Comparison of ENCODE assay signal across 9 cellular contexts in genomic region chr3:186152889-186153292, GRCh38. TPM values are rescaled to one million over a fixed set of nuclear protein-coding genes. Genes with fewer than 3 reads are reported as not detected.
DNase-seq lines count a peak whose midpoint lies in the region; ATAC-seq, FAIRE-seq and TF ChIP-seq lines count a peak whose summit lies in the region.
"Had no signal": no experiment of that assay in that cellular context is flagged by ENCODE, and none has a peak within 500 bp of the region (broad histone marks: within the 10 kb centered on the region; RNA-seq: fewer than 3 reads in every experiment).

No MANE protein-coding gene starts in this region.

- TF ChIP-seq RAD21 in HepG2 (CRISPR knock-in tag; IDR thresholded peaks at IDR 0.05) = no peak

- H3K36me3 ChIP-seq in right lobe of liver = no peaks in the 10 kb centered on the region
- peaks cover 1 to 3% of the 10 kb centered on the region in 2 experiments; a peak in 2 of 5 replicates for H3K36me3 ChIP-seq in HepG2 (replicated peaks in 1 of 2; ENCODE audit: control insufficient read depth in 1 of 2, insufficient read depth in 2 of 2, low read length in 2 of 2)
- no peaks in the 10 kb centered on the region for H3K36me3 ChIP-seq in thyroid gland

- H3K4me2 ChIP-seq in HepG2 (ENCODE audit: low read depth, low read length) = no peak overlapping the region

- CTCF ChIA-PET in HepG2 (lab: Yijun Ruan, JAX; ENCODE audit: low intra/inter-chr PET ratio, low total read pairs) = no interaction called here
- CTCF ChIA-PET in activated CD4-positive, alpha-beta memory T cell treated with anti-CD3 and anti-CD28 coated beads for 36 hours (lab: Charles Lee) = interaction anchor here (1.0 kb wide), 1 partner anchor 209 kb away, joined by 4 read pairs; no protein-coding TSS in a partner anchor

- FAIRE-seq in HepG2 (lab: Jason Lieb, UNC) = no peak
- FAIRE-seq: TTC549 had no signal

- H4K20me1 ChIP-seq in HepG2 (ENCODE audit: insufficient read depth, low read length) = no peaks in the 10 kb centered on the region

- H3K4me3 ChIP-seq in right lobe of liver (no peak overlapping the region), HepG2 (replicated peaks in 1 of 3; ENCODE audit: insufficient read depth in 1 of 3, low read depth in 2 of 3, low read length in 3 of 3) (no peak overlapping the region), thyroid gland (replicated peaks in 1 of 3) (no peak overlapping the region), coronary artery (no peak overlapping the region)

- 45% methylated on average over 4 of the region's 9 CpGs for WGBS in right lobe of liver (ENCODE audit: insufficient coverage, low coverage, low lambda C conversion rate, missing lambda C conversion rate)
- WGBS in HepG2 (ENCODE audit: low lambda C conversion rate) = 97% methylated on average over 9 of the region's 9 CpGs
- WGBS in thyroid gland, 2 donors = 78 to 84% methylated on average over 9 of the region's 9 CpGs

- intact Hi-C loops in right lobe of liver (cut with DNase I) (no loop called here), HepG2 (cut with micrococcal nuclease; ENCODE audit: unreplicated experiment) (no loop called here), thyroid gland (cut with DNase I) (no loop called here)
- intact Hi-C loops in activated CD4-positive, alpha-beta memory T cell treated with anti-CD3 and anti-CD28 coated beads for 36 hours (cut with micrococcal nuclease) = no loop called here

- no peak for TF ChIP-seq CTCF in right lobe of liver (IDR thresholded peaks at IDR 0.05)
- no peak for TF ChIP-seq CTCF in HepG2 (CRISPR knock-in tag; IDR thresholded peaks at IDR 0.05)
- TF ChIP-seq CTCF in thyroid gland (IDR thresholded peaks at IDR 0.05) = no peak
- TF ChIP-seq CTCF in coronary artery (IDR thresholded peaks at IDR 0.05) = no peak

- POLR2A ChIA-PET in HepG2 (lab: Yijun Ruan, JAX) = no interaction called here
- POLR2A ChIA-PET in activated CD4-positive, alpha-beta memory T cell treated with anti-CD3 and anti-CD28 coated beads for 36 hours (lab: Charles Lee) = no interaction called here

- TF ChIP-seq POLR2A in right lobe of liver (IDR thresholded peaks at IDR 0.05) = no peak
- no peak for TF ChIP-seq POLR2A in HepG2 (IDR thresholded peaks at IDR 0.05; ENCODE audit: insufficient read depth in 1 of 2, low read depth in 2 of 2, low read length in 2 of 2)
- no peak for TF ChIP-seq POLR2A in thyroid gland (IDR thresholded peaks at IDR 0.05)

- H3K9me3 ChIP-seq in right lobe of liver (no peaks in the 10 kb centered on the region), HepG2 (ENCODE audit: low read length) (no peaks in the 10 kb centered on the region), thyroid gland (no peaks in the 10 kb centered on the region)

- no peak for DNase-seq in right lobe of liver
- DNase-seq in HepG2 (ENCODE audit: low spot score) = no peak
- DNase-seq in SIG-M5 (lab: John Stamatoyannopoulos, UW) = peak; percentile 97
- DNase-seq in thyroid gland = no peak
- DNase-seq in coronary artery (ENCODE audit: low spot score) = no peak
- DNase-seq in NCI-H2171 treated with DMSO at 0.1 percent for 48 hours (lab: John Stamatoyannopoulos, UW) = no peak
- DNase-seq in activated CD4-positive, alpha-beta memory T cell treated with anti-CD3 and anti-CD28 coated beads for 36 hours = no peak

- in situ Hi-C loops in HepG2 (cut with HindIII; ENCODE audit: extremely low pct_ligation_motif_present, low pct_unique_long_range_greater_than_20kb) = no loop called here

- H3K4me3 Mint-ChIP-seq in activated CD4-positive, alpha-beta memory T cell treated with anti-CD3 and anti-CD28 coated beads for 36 hours = no peak overlapping the region

- H3K4me1 ChIP-seq in right lobe of liver = no peaks in the 10 kb centered on the region
- H3K4me1 ChIP-seq in HepG2 (ENCODE audit: insufficient read depth, low read length) = no peaks in the 10 kb centered on the region
- H3K4me1 ChIP-seq in thyroid gland = no peaks in the 10 kb centered on the region

- H3K9me3 Mint-ChIP-seq in activated CD4-positive, alpha-beta memory T cell treated with anti-CD3 and anti-CD28 coated beads for 36 hours = no peaks in the 10 kb centered on the region

- H3K27me3 ChIP-seq in right lobe of liver (no peaks in the 10 kb centered on the region), HepG2 (ENCODE audit: control insufficient read depth in 1 of 2, insufficient read depth in 2 of 2, low read length in 2 of 2) (no peaks in the 10 kb centered on the region), thyroid gland (no peaks in the 10 kb centered on the region)

- H3K27me3 Mint-ChIP-seq in activated CD4-positive, alpha-beta memory T cell treated with anti-CD3 and anti-CD28 coated beads for 36 hours = peaks cover 44% of the 10 kb centered on the region

- H3K27ac ChIP-seq in right lobe of liver = no peak overlapping the region
- no peak overlapping the region for H3K27ac ChIP-seq in HepG2 (ENCODE audit: extremely low read length, insufficient read depth, low read length)
- H3K27ac ChIP-seq in thyroid gland = no peak overlapping the region
- no peak overlapping the region for H3K27ac ChIP-seq in coronary artery

- no peaks in the 10 kb centered on the region for H3K79me2 ChIP-seq in HepG2 (ENCODE audit: insufficient read depth, low read length)

- ATAC-seq in right lobe of liver (peak in 3 of 4 donors; percentile 48 to 58 (median 55)), HepG2 (no peak), HG03045 (IDR thresholded peaks at IDR 0.05; ENCODE audit: unreplicated experiment) (peak; percentile 86)

- H3K4me1 Mint-ChIP-seq in activated CD4-positive, alpha-beta memory T cell treated with anti-CD3 and anti-CD28 coated beads for 36 hours (ENCODE audit: low read depth) = peaks cover 13% of the 10 kb centered on the region

- no peak for TF ChIP-seq EP300 in HepG2 (IDR thresholded peaks at IDR 0.05; ENCODE audit: low read depth in 2 of 2, low read length in 2 of 2)
- no peak for TF ChIP-seq EP300 in HepG2 (CRISPR knock-in tag; IDR thresholded peaks at IDR 0.05; ENCODE audit: borderline replicate concordance)

- no peak overlapping the region for H3K27ac Mint-ChIP-seq in activated CD4-positive, alpha-beta memory T cell treated with anti-CD3 and anti-CD28 coated beads for 36 hours

- no peak overlapping the region for H3K9ac ChIP-seq in HepG2 (ENCODE audit: insufficient read depth, low read depth, low read length)

- H2AFZ ChIP-seq in HepG2 (ENCODE audit: low read length) = no peak overlapping the region

- no TSS peak for BruUV-seq in HepG2 (replicated peaks; lab: Mats Ljungman, UMichigan)

- H3K36me3 Mint-ChIP-seq in activated CD4-positive, alpha-beta memory T cell treated with anti-CD3 and anti-CD28 coated beads for 36 hours = no peaks in the 10 kb centered on the region

TF ChIP-seq in HepG2, 621 proteins besides CTCF, POLR2A, EP300 and RAD21:
- TF ChIP-seq BCL6 (CRISPR knock-in tag; IDR thresholded peaks at IDR 0.05) (no peak), POGK (CRISPR knock-in tag; conservative IDR thresholded peaks at IDR 0.05) (no peak), ZNF530 (CRISPR knock-in tag; IDR thresholded peaks at IDR 0.05; ENCODE audit: low read depth) (no peak), ZNF383 (CRISPR knock-in tag; IDR thresholded peaks at IDR 0.05; ENCODE audit: borderline replicate concordance) (no peak), ZSCAN22 (CRISPR knock-in tag; IDR thresholded peaks at IDR 0.05) (no peak)

RNA-seq across cellular contexts. Expression of gene ETV5, which starts 44.0 kb away (rescaled TPM):
- total RNA-seq in right lobe of liver = 10 to 100 TPM in 2 of 6 experiments, 1 to 10 TPM in 4; 4.5 to 15.4 (median 8.2) TPM
- 52.9 and 60.0 TPM in 2 replicates for total RNA-seq in HepG2 (2016; rRNA removed; fragmentation: Illumina TruSeq; extraction: Trizol)
- total RNA-seq in HepG2 (2016; cell fraction: cytosol; rRNA removed; fragmentation: Illumina TruSeq; extraction: Trizol; ENCODE audit: low read depth) = 27.8 and 54.7 TPM in 2 replicates
- total RNA-seq in HepG2 (2016; cell fraction: insoluble cytoplasmic fraction; rRNA removed; fragmentation: Illumina TruSeq; extraction: Trizol) = 49.8 and 52.0 TPM in 2 replicates
- total RNA-seq in HepG2 (2016; cell fraction: membrane; rRNA removed; fragmentation: Illumina TruSeq; extraction: Trizol) = 37.5 and 57.5 TPM in 2 replicates
- 44.1 and 46.9 TPM in 2 replicates for total RNA-seq in HepG2 (2016; cell fraction: nucleus; rRNA removed; fragmentation: Illumina TruSeq; extraction: Trizol)
- 42.3 and 57.2 TPM in 2 replicates for polyA plus RNA-seq in HepG2 (2011; rRNA removed)
- polyA plus RNA-seq in HepG2 (2011; cell fraction: cytosol; rRNA removed) = 34.8 and 41.1 TPM in 2 replicates
- polyA plus RNA-seq in HepG2 (2011; cell fraction: nucleus; rRNA removed) = 45.2 and 55.0 TPM in 2 replicates
- 46.8 and 64.1 TPM in 2 replicates for polyA plus RNA-seq in HepG2 (2012)
- polyA plus RNA-seq in HepG2 (2016; cell fraction: cytosol; fragmentation: Illumina TruSeq; extraction: Trizol; ENCODE audit: low read depth) = 29.3 and 46.0 TPM in 2 replicates
- 50.0 and 52.3 TPM in 2 replicates for polyA plus RNA-seq in HepG2 (2016; cell fraction: insoluble cytoplasmic fraction; fragmentation: Illumina TruSeq; extraction: Trizol; ENCODE audit: low read depth)
- polyA plus RNA-seq in HepG2 (2016; cell fraction: membrane; fragmentation: Illumina TruSeq; extraction: Trizol; ENCODE audit: low read depth) = 21.9 and 34.1 TPM in 2 replicates
- 33.7 and 38.9 TPM in 2 replicates for polyA plus RNA-seq in HepG2 (2016; cell fraction: nucleus; fragmentation: Illumina TruSeq; extraction: Trizol; ENCODE audit: insufficient read depth, low read depth)
- polyA minus RNA-seq in HepG2 (2011; rRNA and poly(A)+ RNA removed; ENCODE audit: low replicate concordance) = 3.4 and 180 TPM in 2 replicates
- polyA minus RNA-seq in HepG2 (2011; cell fraction: cytosol; rRNA and poly(A)+ RNA removed) = 63.8 and 68.6 TPM in 2 replicates
- polyA minus RNA-seq in HepG2 (2011; cell fraction: nucleus; rRNA and poly(A)+ RNA removed) = 116 and 144 TPM in 2 replicates
- 10 to 100 TPM; 17.9 to 51.5 (median 28.9) TPM for total RNA-seq in thyroid gland
- total RNA-seq in activated CD4-positive, alpha-beta memory T cell treated with anti-CD3 and anti-CD28 coated beads for 36 hours = 1 to 10 TPM in 1 of 2 experiments, under 1 TPM in 1; 0.74 to 1.3 TPM
